25 cellular contexts compared by ENCODE assay signal in genomic region chr14:38103542-38104225, GRCh38.
DNase-seq lines count a peak whose midpoint lies in the region; ATAC-seq and TF ChIP-seq lines count a peak whose summit lies in the region.
"Had no signal": no experiment of that assay in that cellular context is flagged by ENCODE, and none has a peak within 500 bp of the region (broad histone marks: within the 10 kb centered on the region; RNA-seq: fewer than 3 reads in every experiment).

No MANE protein-coding gene starts in this region.

- peak overlapping the region; percentile 46; the same call in 1 of the 2 replicates for H3K4me2 ChIP-seq in PC-3 (ENCODE audit: low read length)
- H3K4me2 ChIP-seq: BLaER1 treated with 17β-estradiol and CSF1 and Interleukin-3, amounts not matched to agents 10 nM and 100 nM had no signal

- H4K20me1 ChIP-seq in PC-3 (ENCODE audit: low read length) = no peaks in the 10 kb centered on the region
- H4K20me1 ChIP-seq: BLaER1 treated with 17β-estradiol and CSF1 and Interleukin-3, amounts not matched to agents 10 nM and 100 nM had no signal

- no TSS peak for BruUV-seq in PC-3 (replicated peaks; lab: Mats Ljungman, UMichigan)

- H3K4me1 Mint-ChIP-seq in activated naive CD4-positive, alpha-beta T cell treated with anti-CD3 and anti-CD28 coated beads, Interleukin-2, amount 10 ng/mL, durations not matched to agents 7 days and 5 days = peaks cover 15% of the 10 kb centered on the region
- peaks cover 6 to 22% of the 10 kb centered on the region in 2 donors for H3K4me1 Mint-ChIP-seq in effector memory CD8-positive, alpha-beta T cell (ENCODE audit: low read depth in 2 of 2)
- H3K4me1 Mint-ChIP-seq in chondrocyte (ENCODE audit: low read depth) = no peaks in the 10 kb centered on the region

- peaks cover 4% of the 10 kb centered on the region; the same call in 1 of the 2 replicates for H3K9me3 ChIP-seq in PC-3 (ENCODE audit: low read length)
- H3K9me3 ChIP-seq: ascending aorta, testis had no signal

- peak overlapping the region; percentile 61 for H3K4me3 Mint-ChIP-seq in activated naive CD4-positive, alpha-beta T cell treated with anti-CD3 and anti-CD28 coated beads, Interleukin-2, amount 10 ng/mL, durations not matched to agents 7 days and 5 days
- peak overlapping the region; percentile 43 to 58 for H3K4me3 Mint-ChIP-seq in effector memory CD8-positive, alpha-beta T cell
- H3K4me3 Mint-ChIP-seq in chondrocyte (ENCODE audit: unreplicated experiment) = no peak overlapping the region
- H3K4me3 Mint-ChIP-seq: activated naive CD4-positive, alpha-beta T cell treated with anti-CD3 and anti-CD28 coated beads, Interleukin-2, amount 50 U/mL, for 24 hours; IgD-negative memory B cell had no signal

- TF ChIP-seq CTCF in PC-3 (conservative IDR thresholded peaks at IDR 0.05; ENCODE audit: low read depth, low read length) (no peak), chondrocyte (IDR thresholded peaks at IDR 0.05) (no peak)

- H3K4me1 ChIP-seq in PC-3 (ENCODE audit: insufficient read depth, low read length) = peaks cover 31% of the 10 kb centered on the region
- H3K4me1 ChIP-seq: ascending aorta; BLaER1 treated with 17β-estradiol and CSF1 and Interleukin-3, amounts not matched to agents 10 nM and 100 nM; parathyroid adenoma; testis had no signal

- POLR2A ChIA-PET in PC-3 (lab: Charles Lee; ENCODE audit: unreplicated experiment) = no interaction called here

- no peaks in the 10 kb centered on the region for H3K36me3 ChIP-seq in PC-3 (ENCODE audit: low read depth, low read length)
- H3K36me3 ChIP-seq: ascending aorta; BLaER1 treated with 17β-estradiol and CSF1 and Interleukin-3, amounts not matched to agents 10 nM and 100 nM had no signal

- H3K27ac ChIP-seq in PC-3 (ENCODE audit: low read length) = no peak overlapping the region
- H3K27ac ChIP-seq: ascending aorta; BLaER1 treated with 17β-estradiol and CSF1 and Interleukin-3, amounts not matched to agents 10 nM and 100 nM; parathyroid adenoma; SK-N-MC; skin epidermis; testis had no signal

- H3K36me3 Mint-ChIP-seq in activated naive CD4-positive, alpha-beta T cell treated with anti-CD3 and anti-CD28 coated beads, Interleukin-2, amount 10 ng/mL, durations not matched to agents 7 days and 5 days = peaks cover 2% of the 10 kb centered on the region
- no peaks in the 10 kb centered on the region for H3K36me3 Mint-ChIP-seq in effector memory CD8-positive, alpha-beta T cell (ENCODE audit: insufficient read depth)
- no peaks in the 10 kb centered on the region for H3K36me3 Mint-ChIP-seq in chondrocyte (ENCODE audit: low read depth)
- H3K36me3 Mint-ChIP-seq: IgD-negative memory B cell had no signal

- H3K27me3 Mint-ChIP-seq in activated naive CD4-positive, alpha-beta T cell treated with anti-CD3 and anti-CD28 coated beads, Interleukin-2, amount 10 ng/mL, durations not matched to agents 7 days and 5 days = no peaks in the 10 kb centered on the region
- H3K27me3 Mint-ChIP-seq in effector memory CD8-positive, alpha-beta T cell = no peaks in the 10 kb centered on the region
- H3K27me3 Mint-ChIP-seq in chondrocyte (ENCODE audit: low read depth) = no peaks in the 10 kb centered on the region
- H3K27me3 Mint-ChIP-seq: activated naive CD4-positive, alpha-beta T cell treated with anti-CD3 and anti-CD28 coated beads, Interleukin-2, amount 50 U/mL, for 24 hours; IgD-negative memory B cell had no signal

- no peaks in the 10 kb centered on the region for H3K79me2 ChIP-seq in PC-3 (ENCODE audit: low read length)
- H3K79me2 ChIP-seq: parathyroid adenoma had no signal

- CTCF ChIA-PET in activated naive CD4-positive, alpha-beta T cell treated with anti-CD3 and anti-CD28 coated beads, Interleukin-2, amount 10 ng/mL, durations not matched to agents 7 days and 5 days (lab: Charles Lee) = no interaction called here
- CTCF ChIA-PET in PC-3 (lab: Charles Lee) = no interaction called here

- DNase-seq in activated naive CD4-positive, alpha-beta T cell treated with anti-CD3 and anti-CD28 coated beads, Interleukin-2, amount 10 ng/mL, durations not matched to agents 7 days and 5 days = no peak
- no peak for DNase-seq in activated naive CD4-positive, alpha-beta T cell treated with Interleukin-2 at 50 U/mL for 16 hours
- DNase-seq in EH (ENCODE audit: low read depth) (peak; percentile 8), PC-3 (no peak), chondrocyte (ENCODE audit: low spot score) (no peak), NCI-H1092 (lab: John Stamatoyannopoulos, UW) (no peak)
- DNase-seq in effector memory CD8-positive, alpha-beta T cell = no peak
- DNase-seq: DMS79 treated with DMSO at 0.1 percent for 48 hours, erythroblast, glutamatergic neuron, NCI-H1048, NCI-H1694, NCI-H446, NCI-H748 treated with DMSO at 0.1 percent for 48 hours, retina, testis had no signal

- H3K27ac Mint-ChIP-seq in activated naive CD4-positive, alpha-beta T cell treated with anti-CD3 and anti-CD28 coated beads, Interleukin-2, amount 10 ng/mL, durations not matched to agents 7 days and 5 days = peak overlapping the region; percentile 74
- peak overlapping the region in 1 of 2 donors; percentile 54 for H3K27ac Mint-ChIP-seq in effector memory CD8-positive, alpha-beta T cell
- no peak overlapping the region for H3K27ac Mint-ChIP-seq in chondrocyte (ENCODE audit: unreplicated experiment)
- H3K27ac Mint-ChIP-seq: activated naive CD4-positive, alpha-beta T cell treated with anti-CD3 and anti-CD28 coated beads, Interleukin-2, amount 50 U/mL, for 24 hours had no signal

- H3K4me3 ChIP-seq in PC-3 (ENCODE audit: low read length) = no peak overlapping the region
- H3K4me3 ChIP-seq: ascending aorta; BLaER1 treated with 17β-estradiol and CSF1 and Interleukin-3, amounts not matched to agents 10 nM and 100 nM; SK-N-MC; skin epidermis; testis had no signal

- ATAC-seq in PC-3 (no peak), GM21619 (IDR thresholded peaks at IDR 0.05; ENCODE audit: unreplicated experiment) (no peak)
- ATAC-seq in effector memory CD8-positive, alpha-beta T cell (replicated peaks) = peak; percentile 40
- ATAC-seq: left lobe of liver had no signal

- H3K9ac ChIP-seq in PC-3 (ENCODE audit: low read length) = no peak overlapping the region
- H3K9ac ChIP-seq: BLaER1 treated with 17β-estradiol and CSF1 and Interleukin-3, amounts not matched to agents 10 nM and 100 nM; parathyroid adenoma had no signal

- intact Hi-C loops in PC-3 (cut with micrococcal nuclease) = no loop called here

- no peaks in the 10 kb centered on the region for H3K27me3 ChIP-seq in PC-3 (ENCODE audit: low read length)
- H3K27me3 ChIP-seq: ascending aorta; BLaER1 treated with 17β-estradiol and CSF1 and Interleukin-3, amounts not matched to agents 10 nM and 100 nM; testis had no signal

- no peak overlapping the region for H2AFZ ChIP-seq in PC-3 (ENCODE audit: low read length)
- H2AFZ ChIP-seq: parathyroid adenoma had no signal

- H3K9me2 ChIP-seq in PC-3 (replicated peaks; ENCODE audit: low read length) = no peaks in the 10 kb centered on the region

- H3K9me3 Mint-ChIP-seq in activated naive CD4-positive, alpha-beta T cell treated with anti-CD3 and anti-CD28 coated beads, Interleukin-2, amount 10 ng/mL, durations not matched to agents 7 days and 5 days = peaks cover 24% of the 10 kb centered on the region
- H3K9me3 Mint-ChIP-seq in effector memory CD8-positive, alpha-beta T cell = peaks cover 10 to 15% of the 10 kb centered on the region in 2 donors
- H3K9me3 Mint-ChIP-seq in chondrocyte (ENCODE audit: low read depth) = peaks cover 37% of the 10 kb centered on the region

- H3F3A ChIP-seq in PC-3 (ENCODE audit: low read length, unreplicated experiment) = no peaks in the 10 kb centered on the region
